Comparison of ENCODE assay signal across 1 cellular context in the genomic region with DNA sequence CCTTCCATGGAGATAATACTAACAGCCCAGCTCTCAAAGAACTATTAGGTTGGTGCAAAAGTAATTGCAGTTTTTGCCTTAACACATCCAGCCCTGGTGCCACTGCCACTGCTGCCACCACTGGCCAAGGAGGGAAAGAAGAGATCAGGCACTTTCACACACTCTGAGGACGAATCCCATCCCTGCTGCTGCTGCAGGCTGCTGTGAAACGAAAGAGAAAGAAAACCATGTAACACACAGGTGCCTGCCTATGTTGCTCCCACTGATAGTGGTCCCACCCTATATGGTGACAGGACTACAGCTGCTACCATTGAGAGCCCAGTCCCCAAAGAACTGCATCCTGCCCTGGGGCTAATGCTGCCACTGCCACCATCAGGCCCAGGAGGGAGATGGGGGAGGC.
TF ChIP-seq lines count a peak whose summit lies in the region.

No MANE protein-coding gene starts in this region.

TF ChIP-seq in H1, 55 proteins besides CTCF, POLR2A, EP300 and RAD21:
- TF ChIP-seq TCF12 (IDR thresholded peaks at IDR 0.05; ENCODE audit: low read depth, low read length) = no peak
- TF ChIP-seq, protein P1, sequence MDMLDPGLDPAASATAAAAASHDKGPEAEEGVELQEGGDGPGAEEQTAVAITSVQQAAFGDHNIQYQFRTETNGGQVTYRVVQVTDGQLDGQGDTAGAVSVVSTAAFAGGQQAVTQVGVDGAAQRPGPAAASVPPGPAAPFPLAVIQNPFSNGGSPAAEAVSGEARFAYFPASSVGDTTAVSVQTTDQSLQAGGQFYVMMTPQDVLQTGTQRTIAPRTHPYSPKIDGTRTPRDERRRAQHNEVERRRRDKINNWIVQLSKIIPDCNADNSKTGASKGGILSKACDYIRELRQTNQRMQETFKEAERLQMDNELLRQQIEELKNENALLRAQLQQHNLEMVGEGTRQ (IDR thresholded peaks at IDR 0.05; ENCODE audit: low read length) = no peak
